ENCODE assay signal across 33 cellular contexts in genomic region chr6:146267447-146267846, GRCh38.
DNase-seq lines count a peak whose midpoint lies in the region; ATAC-seq and TF ChIP-seq lines count a peak whose summit lies in the region.
"Had no signal": no experiment of that assay in that cellular context is flagged by ENCODE, and none has a peak within 500 bp of the region (broad histone marks: within the 10 kb centered on the region; RNA-seq: fewer than 3 reads in every experiment).

No MANE protein-coding gene starts in this region.

- no peak for DNase-seq in PC-9
- peak; percentile 22 for DNase-seq in WERI-Rb-1
- DNase-seq in testis = peak; percentile 18
- no peak for DNase-seq in cortex of kidney (lab: John Stamatoyannopoulos, UW)
- DNase-seq in A172 (ENCODE audit: low spot score) = no peak
- no peak for DNase-seq in HEK293T (ENCODE audit: extremely low spot score)
- DNase-seq: 8988T; ACHN; AML-193; BE2C; C1 segment of cervical spinal cord; Caco-2; Calu3; CD4-positive, alpha-beta memory T cell; CD4-positive, alpha-beta T cell; CD4-positive, CD25-positive, alpha-beta regulatory T cell; CD8-positive, alpha-beta memory T cell; CD8-positive, alpha-beta T cell; COR-L47; DMS 273 treated with DMSO at 0.1 percent for 48 hours; DMS153; DMS53; DMS79; DMS79 treated with DMSO at 0.1 percent for 48 hours; DND-41; EL had no signal

- peak overlapping the region; percentile 44; the same call in 1 of the 2 replicates for H3K4me2 ChIP-seq in PC-9
- H3K4me2 ChIP-seq: A549; BLaER1; BLaER1 treated with 17β-estradiol and CSF1 and Interleukin-3, amounts not matched to agents 10 nM and 100 nM had no signal

- H3K27me3 ChIP-seq in PC-9 (ENCODE audit: insufficient read depth, low read depth) (no peaks in the 10 kb centered on the region), WERI-Rb-1 (ENCODE audit: insufficient read depth, low read depth, severe bottlenecking) (no peaks in the 10 kb centered on the region), testis (no peaks in the 10 kb centered on the region)
- H3K27me3 ChIP-seq: BE2C; BLaER1; BLaER1 treated with 17β-estradiol and CSF1 and Interleukin-3, amounts not matched to agents 10 nM and 100 nM had no signal

- H4K20me1 ChIP-seq in PC-9 (ENCODE audit: insufficient read depth) = no peaks in the 10 kb centered on the region
- H4K20me1 ChIP-seq: BLaER1; BLaER1 treated with 17β-estradiol and CSF1 and Interleukin-3, amounts not matched to agents 10 nM and 100 nM had no signal

- 58 to 67% methylated on average over 8 to 18 of the region's 18 CpGs for WGBS in testis, 2 donors

- H3K36me3 ChIP-seq in HEK293 (ENCODE audit: control insufficient read depth in 2 of 2, insufficient read depth in 1 of 2, low read length in 2 of 2) = no peaks in the 10 kb centered on the region
- H3K36me3 ChIP-seq in PC-9 (ENCODE audit: low read depth) = no peaks in the 10 kb centered on the region
- no peaks in the 10 kb centered on the region for H3K36me3 ChIP-seq in WERI-Rb-1
- no peaks in the 10 kb centered on the region for H3K36me3 ChIP-seq in testis (ENCODE audit: low read depth, missing control alignments)
- H3K36me3 ChIP-seq: BE2C; BLaER1; BLaER1 treated with 17β-estradiol and CSF1 and Interleukin-3, amounts not matched to agents 10 nM and 100 nM had no signal

- H3K4me3 ChIP-seq in HEK293 (ENCODE audit: low read depth, low read length) (no peak overlapping the region), PC-9 (no peak overlapping the region; the same call in 1 of the 2 replicates), WERI-Rb-1 (ENCODE audit: low read depth, low read length) (no peak overlapping the region), testis (no peak overlapping the region)
- H3K4me3 ChIP-seq: A549; BLaER1; BLaER1 treated with 17β-estradiol and CSF1 and Interleukin-3, amounts not matched to agents 10 nM and 100 nM had no signal

- no peaks in the 10 kb centered on the region for H3K9me2 ChIP-seq in PC-9 (ENCODE audit: insufficient read depth)

- intact Hi-C loops in PC-9 (cut with micrococcal nuclease; ENCODE audit: unreplicated experiment) = no loop called here
- intact Hi-C loops in testis (cut with DNase I; ENCODE audit: low total_unique reads) = no loop called here

- no TSS peak for BruUV-seq in PC-9 (replicated peaks; lab: Mats Ljungman, UMichigan)

- H3F3A ChIP-seq in PC-9 (ENCODE audit: insufficient read depth, low read depth) = no peaks in the 10 kb centered on the region

- H3K9me3 ChIP-seq in HEK293 (ENCODE audit: control insufficient read depth, insufficient read depth, low read depth, low read length) (no peaks in the 10 kb centered on the region), PC-9 (ENCODE audit: insufficient read depth, low read depth) (no peaks in the 10 kb centered on the region), WERI-Rb-1 (ENCODE audit: severe bottlenecking) (no peaks in the 10 kb centered on the region), testis (no peaks in the 10 kb centered on the region)
- H3K9me3 ChIP-seq: A549; BE2C; BLaER1; BLaER1 treated with 17β-estradiol and CSF1 and Interleukin-3, amounts not matched to agents 10 nM and 100 nM; Caco-2 had no signal

- no peaks in the 10 kb centered on the region for H3K4me1 ChIP-seq in HEK293 (ENCODE audit: control insufficient read depth, insufficient read depth, low read length)
- H3K4me1 ChIP-seq in PC-9 (replicated peaks; ENCODE audit: insufficient read depth) = no peaks in the 10 kb centered on the region
- no peaks in the 10 kb centered on the region for H3K4me1 ChIP-seq in testis
- H3K4me1 ChIP-seq: A549; BE2C; BLaER1; BLaER1 treated with 17β-estradiol and CSF1 and Interleukin-3, amounts not matched to agents 10 nM and 100 nM; Caco-2 had no signal

- POLR2A ChIA-PET in HEK293 (lab: Yijun Ruan, JAX) = no interaction called here
- POLR2A ChIA-PET in PC-9 (lab: Charles Lee; ENCODE audit: unreplicated experiment) = no interaction called here
- POLR2A ChIA-PET in HEK293T (lab: Yijun Ruan, JAX) = no interaction called here

- no peak overlapping the region for H3K27ac ChIP-seq in HEK293 (ENCODE audit: extremely low read depth, low read depth, low read length)
- no peak overlapping the region for H3K27ac ChIP-seq in PC-9
- H3K27ac ChIP-seq in WERI-Rb-1 = no peak overlapping the region
- no peak overlapping the region for H3K27ac ChIP-seq in testis
- H3K27ac ChIP-seq: 22Rv1; A549; BLaER1; BLaER1 treated with 17β-estradiol and CSF1 and Interleukin-3, amounts not matched to agents 10 nM and 100 nM; C4-2B had no signal

- H2AFZ ChIP-seq in PC-9 = peak overlapping the region; percentile 64; the same call in 1 of the 2 replicates

- TF ChIP-seq CTCF in HEK293 (tag by site-specific recombination; IDR thresholded peaks at IDR 0.05) (no peak), PC-9 (conservative IDR thresholded peaks at IDR 0.05) (no peak), WERI-Rb-1 (IDR thresholded peaks at IDR 0.05; ENCODE audit: low read depth, low read length) (no peak), testis (IDR thresholded peaks at IDR 0.05) (no peak)

- ATAC-seq in HG02884 (IDR thresholded peaks at IDR 0.05; ENCODE audit: unreplicated experiment) = no peak
- ATAC-seq: A549; CD8-positive, alpha-beta T cell had no signal

- TF ChIP-seq POLR2A in testis (IDR thresholded peaks at IDR 0.05) = no peak

- CTCF ChIA-PET in HEK293 (lab: Yijun Ruan, JAX) (no interaction called here), PC-9 (lab: Charles Lee) (no interaction called here), HEK293T (lab: Yijun Ruan, JAX) (no interaction called here)

- no peaks in the 10 kb centered on the region for H3K79me2 ChIP-seq in PC-9 (ENCODE audit: low read depth)

TF ChIP-seq in HEK293, 187 proteins besides CTCF, POLR2A, EP300 and RAD21 (continues in another document):
- no peak for TF ChIP-seq ZNF596 (tag by site-specific recombination; IDR thresholded peaks at IDR 0.05)
- TF ChIP-seq ZBTB26 (tag by site-specific recombination; optimal IDR thresholded peaks at IDR 0.05) = no peak
- TF ChIP-seq, protein P1, sequence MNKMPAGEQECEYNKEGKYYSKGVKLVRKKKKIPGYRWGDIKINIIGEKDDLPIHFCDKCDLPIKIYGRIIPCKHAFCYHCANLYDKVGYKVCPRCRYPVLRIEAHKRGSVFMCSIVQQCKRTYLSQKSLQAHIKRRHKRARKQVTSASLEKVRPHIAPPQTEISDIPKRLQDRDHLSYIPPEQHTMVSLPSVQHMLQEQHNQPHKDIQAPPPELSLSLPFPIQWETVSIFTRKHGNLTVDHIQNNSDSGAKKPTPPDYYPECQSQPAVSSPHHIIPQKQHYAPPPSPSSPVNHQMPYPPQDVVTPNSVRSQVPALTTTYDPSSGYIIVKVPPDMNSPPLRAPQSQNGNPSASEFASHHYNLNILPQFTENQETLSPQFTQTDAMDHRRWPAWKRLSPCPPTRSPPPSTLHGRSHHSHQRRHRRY (tag by site-specific recombination; IDR thresholded peaks at IDR 0.05) = no peak
- no peak for TF ChIP-seq ZBTB1 (tag by site-specific recombination; IDR thresholded peaks at IDR 0.05)

TF ChIP-seq in HEK293T, 16 proteins besides CTCF, POLR2A, EP300 and RAD21:
- TF ChIP-seq CTBP1 (IDR thresholded peaks at IDR 0.05; ENCODE audit: borderline replicate concordance) (no peak), FOXA1 (IDR thresholded peaks at IDR 0.05) (no peak), ZNF384 (IDR thresholded peaks at IDR 0.05) (no peak), L3MBTL2 (conservative IDR thresholded peaks at IDR 0.05) (no peak), FOXM1 (IDR thresholded peaks at IDR 0.05; ENCODE audit: borderline replicate concordance) (no peak), HDGF (IDR thresholded peaks at IDR 0.05; ENCODE audit: borderline replicate concordance) (no peak), LEF1 (IDR thresholded peaks at IDR 0.05; ENCODE audit: borderline replicate concordance) (no peak), SP1 (IDR thresholded peaks at IDR 0.05) (no peak), ARNT (IDR thresholded peaks at IDR 0.05) (no peak), NFRKB (IDR thresholded peaks at IDR 0.05) (no peak), FOXK2 (IDR thresholded peaks at IDR 0.05) (no peak), SUZ12 (IDR thresholded peaks at IDR 0.05) (no peak), BHLHE40 (IDR thresholded peaks at IDR 0.05; ENCODE audit: borderline replicate concordance) (no peak), TARDBP (IDR thresholded peaks at IDR 0.05) (no peak), ELF4 (IDR thresholded peaks at IDR 0.05) (no peak)
- TF ChIP-seq, protein P2, sequence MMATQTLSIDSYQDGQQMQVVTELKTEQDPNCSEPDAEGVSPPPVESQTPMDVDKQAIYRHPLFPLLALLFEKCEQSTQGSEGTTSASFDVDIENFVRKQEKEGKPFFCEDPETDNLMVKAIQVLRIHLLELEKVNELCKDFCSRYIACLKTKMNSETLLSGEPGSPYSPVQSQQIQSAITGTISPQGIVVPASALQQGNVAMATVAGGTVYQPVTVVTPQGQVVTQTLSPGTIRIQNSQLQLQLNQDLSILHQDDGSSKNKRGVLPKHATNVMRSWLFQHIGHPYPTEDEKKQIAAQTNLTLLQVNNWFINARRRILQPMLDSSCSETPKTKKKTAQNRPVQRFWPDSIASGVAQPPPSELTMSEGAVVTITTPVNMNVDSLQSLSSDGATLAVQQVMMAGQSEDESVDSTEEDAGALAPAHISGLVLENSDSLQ (IDR thresholded peaks at IDR 0.05) = no peak
TF ChIP-seq in HEK293T: peak in this region for 0.

Comparison
In these comparisons a context has a peak if more than half of its experiments do, and no peak if none do; other contexts are left out.
1. DNase-seq: peak in WERI-Rb-1 (single experiment) and testis (single experiment); none in PC-9 (0 of 2), cortex of kidney (single experiment), A172 (single experiment) and HEK293T (single experiment).